ENCODE assay signal across 12 cellular contexts in genomic region chr18:74242451-74243096, GRCh38. TPM values are rescaled to one million over a fixed set of nuclear protein-coding genes. Genes with fewer than 3 reads are reported as not detected.
A peak's percentile ranks its signal among the peaks of the same experiment; 100 is the strongest.
DNase-seq lines count a peak whose midpoint lies in the region; ATAC-seq, FAIRE-seq and TF ChIP-seq lines count a peak whose summit lies in the region.
"Had no signal": no experiment of that assay in that cellular context is flagged by ENCODE, and none has a peak within 500 bp of the region (broad histone marks: within the 10 kb centered on the region; RNA-seq: fewer than 3 reads in every experiment).

No MANE protein-coding gene starts in this region.

- H3K4me3 ChIP-seq in GM12878, result no peak overlapping the region
- no peak overlapping the region for H3K4me3 ChIP-seq in testis
- H3K4me3 ChIP-seq: vagina had no signal

- peaks cover 36 to 40% of the 10 kb centered on the region in 2 donors for H3K27me3 Mint-ChIP-seq in effector memory CD8-positive, alpha-beta T cell

- POLR2A ChIA-PET in GM12878 (lab: Charles Lee), result no interaction called here

- no peak overlapping the region for H3K9ac ChIP-seq in GM12878 (ENCODE audit: control insufficient read depth, insufficient read depth, low read length)

- peak; percentile 6 for DNase-seq in activated CD4-positive, alpha-beta T cell treated with anti-CD3 and anti-CD28 coated beads for 48 hours
- DNase-seq in activated CD4-positive, alpha-beta T cell treated with anti-CD3 and anti-CD28 coated beads, Interleukin-2, amount 50 U/mL, for 1 hour, result no peak
- no peak for DNase-seq in GM12878 (ENCODE audit: low read depth, low spot score)
- peak; percentile 25 for DNase-seq in inferior parietal cortex (ENCODE audit: extremely low spot score)
- DNase-seq in testis, result peak; percentile 64
- no peak for DNase-seq in stimulated activated naive CD4-positive, alpha-beta T cell (lab: John Stamatoyannopoulos, UW)
- DNase-seq in effector memory CD8-positive, alpha-beta T cell, result no peak
- DNase-seq: IMR-90, NCI-H526 treated with DMSO at 0.1 percent for 48 hours, T1000 had no signal

- H3K9me3 Mint-ChIP-seq in effector memory CD8-positive, alpha-beta T cell, result no peaks in the 10 kb centered on the region

- H3K27ac ChIP-seq in GM12878 (ENCODE audit: control insufficient read depth, insufficient read depth) (no peak overlapping the region), testis (no peak overlapping the region)
- H3K27ac ChIP-seq: vagina had no signal

- no TSS peak for BruUV-seq in GM12878 (replicated peaks; lab: Mats Ljungman, UMichigan)

- H3K36me3 Mint-ChIP-seq in effector memory CD8-positive, alpha-beta T cell (ENCODE audit: insufficient read depth), result peaks cover 3% of the 10 kb centered on the region

- RAD21 ChIA-PET in GM12878 (lab: Charles Lee; ENCODE audit: unreplicated experiment), result no interaction called here

- H3K36me3 ChIP-seq in GM12878 (ENCODE audit: control insufficient read depth in 2 of 2, insufficient read depth in 2 of 2, low read length in 1 of 2), result no peaks in the 10 kb centered on the region
- no peaks in the 10 kb centered on the region for H3K36me3 ChIP-seq in testis (ENCODE audit: low read depth, missing control alignments)
- H3K36me3 ChIP-seq: vagina had no signal

- no peak overlapping the region for H3K4me3 Mint-ChIP-seq in effector memory CD8-positive, alpha-beta T cell

- no peaks in the 10 kb centered on the region for H3K79me2 ChIP-seq in GM12878 (ENCODE audit: control insufficient read depth, insufficient read depth, low read length)

- SMC1A ChIA-PET in GM12878 (lab: Charles Lee; ENCODE audit: uncharacterized antibody, unreplicated experiment), result no interaction called here

- in situ Hi-C loops in GM12878 (cut with MboI), result no loop called here

- WGBS in GM12878 (ENCODE audit: insufficient coverage, insufficient replicate concordance, low lambda C conversion rate, missing lambda C conversion rate), result 74% methylated on average over 16 of the region's 16 CpGs
- 40 to 48% methylated on average over 16 of the region's 16 CpGs for WGBS in testis, 2 donors

- H3K27me3 ChIP-seq in GM12878 (replicated peaks in 1 of 2; ENCODE audit: control insufficient read depth in 2 of 2, insufficient read depth in 2 of 2, low read length in 1 of 2), result peaks cover 0 to 3% of the 10 kb centered on the region in 2 experiments
- no peaks in the 10 kb centered on the region for H3K27me3 ChIP-seq in testis
- H3K27me3 ChIP-seq: vagina had no signal

- no peaks in the 10 kb centered on the region for H4K20me1 ChIP-seq in GM12878 (ENCODE audit: control insufficient read depth, insufficient read depth)

- no peaks in the 10 kb centered on the region for H3K4me1 Mint-ChIP-seq in effector memory CD8-positive, alpha-beta T cell (ENCODE audit: low read depth in 2 of 2)

- H3K9me3 ChIP-seq in GM12878 (replicated peaks; ENCODE audit: control insufficient read depth, insufficient read depth, low read length) (no peaks in the 10 kb centered on the region), testis (no peaks in the 10 kb centered on the region)
- H3K9me3 ChIP-seq: vagina had no signal

- ATAC-seq in GM12878 (peak; percentile 21; the same call in 2 of the 3 replicates), GM19395 (IDR thresholded peaks at IDR 0.05; ENCODE audit: unreplicated experiment) (no peak)
- ATAC-seq in effector memory CD8-positive, alpha-beta T cell (replicated peaks), result no peak

- no peak overlapping the region for H3K4me2 ChIP-seq in GM12878 (ENCODE audit: control insufficient read depth, insufficient read depth)

- FAIRE-seq in GM12878 (lab: Jason Lieb, UNC), result no peak

- H3K4me1 ChIP-seq in GM12878 (ENCODE audit: control insufficient read depth, insufficient read depth, low read length) (no peaks in the 10 kb centered on the region), testis (peaks cover 7% of the 10 kb centered on the region)
- H3K4me1 ChIP-seq: vagina had no signal

- peak in 2 of 3 experiments; percentile 13 to 25; a peak in 1 of 6 replicates for TF ChIP-seq CTCF in GM12878 (IDR thresholded peaks at IDR 0.05 in 2 of 3, conservative IDR thresholded peaks at IDR 0.05 in 1 of 3; ENCODE audit: control insufficient read depth in 2 of 3, extremely low read depth in 1 of 3, insufficient read depth in 1 of 3, low read depth in 3 of 3, low read length in 3 of 3)
- no peak for TF ChIP-seq CTCF in testis (IDR thresholded peaks at IDR 0.05)

- H3K27ac Mint-ChIP-seq in effector memory CD8-positive, alpha-beta T cell, result no peak overlapping the region

- no peak overlapping the region for H2AFZ ChIP-seq in GM12878 (ENCODE audit: control insufficient read depth, low read depth, low read length)

- CTCF ChIA-PET in GM12878 (lab: Yijun Ruan, JAX), result interaction anchor here (0.7 to 1.0 kb wide), 2 partner anchors 99 to 100 kb away, joined by 3 read pairs; no protein-coding TSS in a partner anchor

- no peak for TF ChIP-seq EP300 in GM12878 (IDR thresholded peaks at IDR 0.05; ENCODE audit: borderline replicate concordance in 1 of 2, control insufficient read depth in 1 of 2, low read depth in 2 of 2, low read length in 2 of 2)

- peak; percentile 44; the same call in 1 of the 2 replicates for TF ChIP-seq RAD21 in GM12878 (IDR thresholded peaks at IDR 0.05; ENCODE audit: insufficient read depth, low read depth, low read length)

- TF ChIP-seq POLR2A in GM12878 (IDR thresholded peaks at IDR 0.05; ENCODE audit: low read depth, low read length), result no peak
- TF ChIP-seq POLR2A in testis (IDR thresholded peaks at IDR 0.05), result no peak

- intact Hi-C loops in GM12878 (cut with micrococcal nuclease; ENCODE audit: unreplicated experiment), result no loop called here
- intact Hi-C loops in testis (cut with DNase I; ENCODE audit: low total_unique reads), result no loop called here

TF ChIP-seq in GM12878, 131 proteins besides CTCF, POLR2A, EP300 and RAD21:
- TF ChIP-seq GABPA (IDR thresholded peaks at IDR 0.05; ENCODE audit: low read depth), result no peak
- TF ChIP-seq MAX (IDR thresholded peaks at IDR 0.05; ENCODE audit: low read depth, low read length), result no peak
- peak; percentile 9; the same call in 1 of the 2 replicates for TF ChIP-seq SMC3 (IDR thresholded peaks at IDR 0.05; ENCODE audit: borderline replicate concordance, low read length)
- no peak for TF ChIP-seq POU2F2 (IDR thresholded peaks at IDR 0.05; ENCODE audit: borderline replicate concordance, low read depth, low read length)
- TF ChIP-seq PKNOX1 (IDR thresholded peaks at IDR 0.05), result no peak
- TF ChIP-seq CREB1 (IDR thresholded peaks at IDR 0.05; ENCODE audit: low read depth), result no peak

RNA-seq across cellular contexts. Expression of gene CYB5A, which starts 49.2 kb away (rescaled TPM):
- total RNA-seq in GM12878 (2013; cell fraction: nucleolus; rRNA removed), result 49.2 and 49.6 TPM in 2 replicates
- total RNA-seq in GM12878 (2014; rRNA removed), result 63.2 and 76.9 TPM in 2 replicates
- 63.9 and 68.7 TPM in 2 replicates for total RNA-seq in GM12878 (2014; rRNA removed; fragmentation: Illumina TruSeq; extraction: Trizol)
- total RNA-seq in GM12878 (2021), result 60.2 and 60.4 TPM in 2 replicates
- 29.6 TPM for polyA plus RNA-seq in GM12878 (2011; ENCODE audit: low read depth)
- 106 and 119 TPM in 2 replicates for polyA plus RNA-seq in GM12878 (2011; rRNA removed)
- polyA plus RNA-seq in GM12878 (2011; cell fraction: cytosol; rRNA removed), result 126 and 164 TPM in 2 replicates
- polyA plus RNA-seq in GM12878 (2011; cell fraction: nucleus; rRNA removed), result 57.7 and 65.9 TPM in 2 replicates
- 46.7 and 56.5 TPM in 2 replicates for polyA plus RNA-seq in GM12878 (2012)
- polyA plus RNA-seq in GM12878 (2014; fragmentation: Illumina TruSeq; extraction: Trizol), result 78.6 and 87.4 TPM in 2 replicates
- polyA plus RNA-seq in GM12878 (2014; fragmentation: Nextera tagmentation; extraction: Ambion mirVana), result 100 to 1,000 TPM; 120 to 129 TPM
- polyA plus RNA-seq in GM12878 (2014; rRNA removed), result 57.8 and 76.8 TPM in 2 replicates
- 100 to 1,000 TPM; 119 to 122 TPM for polyA plus RNA-seq in GM12878 (2016; fragmentation: Nextera tagmentation; extraction: Ambion mirVana)
- polyA minus RNA-seq in GM12878 (2011; rRNA and poly(A)+ RNA removed), result 30.7 and 34.2 TPM in 2 replicates
- polyA minus RNA-seq in GM12878 (2011; cell fraction: cytosol; rRNA and poly(A)+ RNA removed), result 8.8 and 20.5 TPM in 2 replicates
- 8.0 and 8.1 TPM in 2 replicates for polyA minus RNA-seq in GM12878 (2011; cell fraction: nucleus; rRNA and poly(A)+ RNA removed)
- 10 to 100 TPM; 77.2 to 96.0 TPM for total RNA-seq in testis
- polyA plus RNA-seq in testis (ENCODE audit: insufficient read depth, low read depth, low replicate concordance), result 126 TPM

Comparison
In these comparisons a context has a peak if more than half of its experiments do, and no peak if none do; other contexts are left out.
1. DNase-seq: peak in activated CD4-positive, alpha-beta T cell treated with anti-CD3 and anti-CD28 coated beads for 48 hours (single experiment), inferior parietal cortex (single experiment) and testis (single experiment); none in activated CD4-positive, alpha-beta T cell treated with anti-CD3 and anti-CD28 coated beads, Interleukin-2, amount 50 U/mL, for 1 hour (single experiment), GM12878 (single experiment), stimulated activated naive CD4-positive, alpha-beta T cell (0 of 6) and effector memory CD8-positive, alpha-beta T cell (0 of 3).
2. CTCF ChIP-seq: peak in GM12878 (2 of 3); none in testis (0 of 3).